8 cellular contexts compared by ENCODE assay signal in genomic region chr2:96536445-96537065, GRCh38. TPM values are rescaled to one million over a fixed set of nuclear protein-coding genes. Genes with fewer than 3 reads are reported as not detected.
DNase-seq lines count a peak whose midpoint lies in the region; ATAC-seq and TF ChIP-seq lines count a peak whose summit lies in the region.

Gene ARID5A (plus strand): TSS chr2:96536752. CDS start chr2:96536827, 75 bp downstream.

- H3K9me3 Mint-ChIP-seq in activated B cell treated with CpG ODN at 0.5 μM for 24 hours: no peaks in the 10 kb centered on the region

- peaks cover 53% of the 10 kb centered on the region for H3K4me1 Mint-ChIP-seq in activated B cell treated with CpG ODN at 0.5 μM for 24 hours

- H3K4me3 ChIP-seq in cardiac fibroblast (replicated peaks in 1 of 2; ENCODE audit: low read depth in 2 of 2, low read length in 2 of 2): peak within 1 kb of the TSS; percentile 70 to 74

- intact Hi-C loops in activated B cell treated with CpG ODN at 0.5 μM for 24 hours (cut with micrococcal nuclease): loop anchor here (1.0 to 5.0 kb wide), 10 partner anchors 8 to 389 kb away; partner anchors contain the start of genes ANKRD39, CIAO1, DUSP2 and NCAPH

- H3K36me3 Mint-ChIP-seq in activated B cell treated with CpG ODN at 0.5 μM for 24 hours (ENCODE audit: low read depth): peaks cover 22% of the 10 kb centered on the region

- no peaks in the 10 kb centered on the region for H3K27me3 Mint-ChIP-seq in activated B cell treated with CpG ODN at 0.5 μM for 24 hours

- ATAC-seq in GM18907 (IDR thresholded peaks at IDR 0.05; ENCODE audit: unreplicated experiment) (peak; percentile 55), HG03159 (IDR thresholded peaks at IDR 0.05; ENCODE audit: unreplicated experiment) (peak; percentile 35), activated B cell treated with CpG ODN at 0.5 μM for 24 hours (ENCODE audit: low read depth) (peak; percentile 74)

- POLR2A ChIA-PET in activated B cell treated with CpG ODN at 0.5 μM for 24 hours (lab: Charles Lee): interaction anchor here (0.5 to 5.6 kb wide), 12 partner anchors 8 to 1113 kb away, joined by 3 to 161 read pairs (median 5); partner anchors contain the start of genes CIAO1, KANSL3, NCAPH and TMEM127

- peak within 1 kb of the TSS; percentile 91 for H3K4me3 Mint-ChIP-seq in activated B cell treated with CpG ODN at 0.5 μM for 24 hours

- H3K27ac Mint-ChIP-seq in activated B cell treated with CpG ODN at 0.5 μM for 24 hours: peak within 1 kb of the TSS; percentile 90

- DNase-seq in AG08396 (ENCODE audit: low spot score) (peak; percentile 94), NCI-H2227 (lab: John Stamatoyannopoulos, UW; ENCODE audit: unreplicated experiment) (peak; percentile 93), activated B cell treated with CpG ODN at 0.5 μM for 24 hours (peak; percentile 79), cardiac fibroblast (ENCODE audit: low read depth in 2 of 2) (peak; percentile 79 to 92), islet precursor cell (peak; percentile 94)
- DNase-seq in stimulated activated CD4-positive, alpha-beta T cell treated with anti-CD3 and anti-CD28 coated beads, Interleukin-12 subunit alpha, Interleukin-12 subunit beta, amount 100 ng/mL, for 4 hours: peak; percentile 94

- CTCF ChIA-PET in activated B cell treated with CpG ODN at 0.5 μM for 24 hours (lab: Charles Lee): interaction anchor here (2.6 to 4.4 kb wide), 2 partner anchors 8 to 18 kb away, joined by 11 to 34 read pairs; no protein-coding TSS in a partner anchor

- TF ChIP-seq CTCF in activated B cell treated with CpG ODN at 0.5 μM for 24 hours (IDR thresholded peaks at IDR 0.05) (no peak), cardiac fibroblast (IDR thresholded peaks at IDR 0.05; ENCODE audit: low read depth, low read length) (peak; percentile 23)

RNA-seq across cellular contexts. Expression of gene ARID5A, which starts in this region (rescaled TPM):
- 73.4 and 83.5 TPM in 2 replicates for total RNA-seq in activated B cell treated with CpG ODN at 0.5 μM for 24 hours

Comparison
In these comparisons a context has a peak if more than half of its experiments do, and no peak if none do; other contexts are left out.
1. Peak in every context shown above with its lines: DNase-seq, ATAC-seq and H3K4me3 ChIP-seq.